Comparison of ENCODE assay signal across 6 cellular contexts in the genomic region with DNA sequence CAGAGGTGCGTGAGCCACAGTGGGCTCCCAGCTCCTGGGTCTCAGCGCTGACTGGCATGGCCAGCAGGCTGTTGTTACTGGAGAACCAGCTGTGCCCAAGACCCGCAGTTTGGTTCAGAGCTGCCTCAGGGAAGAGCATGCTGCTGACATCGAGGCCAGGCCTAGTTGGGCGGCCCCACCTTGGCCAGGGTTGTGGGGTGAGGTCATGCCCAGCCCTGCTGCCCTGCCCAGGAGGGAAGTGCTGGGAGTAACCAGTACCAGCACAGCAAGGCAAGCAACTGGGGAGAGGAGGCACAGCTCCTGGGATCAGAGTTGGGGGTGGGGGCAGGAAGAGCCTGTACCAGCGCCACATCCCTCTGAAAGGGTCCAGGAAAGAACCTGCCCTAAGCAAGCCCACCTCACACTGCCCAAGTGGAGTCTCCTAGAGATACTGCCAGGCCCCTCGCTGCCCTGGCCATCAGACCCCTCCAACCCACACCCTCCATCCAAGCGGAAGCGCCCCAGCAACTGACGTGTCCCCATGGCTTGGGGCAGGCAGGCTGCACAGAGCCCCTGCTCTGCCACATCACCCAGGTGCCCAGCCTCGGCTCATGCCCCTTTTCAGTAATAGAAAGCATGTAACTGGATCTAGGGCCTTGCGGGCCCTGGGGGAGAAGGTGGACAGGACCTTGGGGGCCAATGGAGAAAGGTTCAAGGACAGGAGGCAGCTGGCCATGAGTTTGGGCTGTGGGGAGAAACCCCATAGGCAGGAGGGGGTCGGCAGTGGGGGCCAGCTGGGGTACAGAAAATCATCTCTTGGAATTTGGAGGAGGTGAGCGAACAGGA. TPM values are rescaled to one million over a fixed set of nuclear protein-coding genes. Genes with fewer than 3 reads are reported as not detected.
DNase-seq lines count a peak whose midpoint lies in the region; ATAC-seq, FAIRE-seq and TF ChIP-seq lines count a peak whose summit lies in the region.

No MANE protein-coding gene starts in this region.

- peak overlapping the region; percentile 70 for H3K9ac ChIP-seq in keratinocyte (ENCODE audit: control insufficient read depth, extremely low read depth, insufficient read depth, low read length)

- peak overlapping the region; percentile 57 for H3K4me3 ChIP-seq in SJSA1
- peak overlapping the region; percentile 58 to 91 (median 61) for H3K4me3 ChIP-seq in keratinocyte (ENCODE audit: control insufficient read depth in 2 of 3, extremely low read depth in 1 of 3, insufficient read depth in 2 of 3, low read depth in 1 of 3, low read length in 3 of 3)

- ATAC-seq in HG03442 (IDR thresholded peaks at IDR 0.05; ENCODE audit: unreplicated experiment), result no peak

- peak overlapping the region; percentile 80 for H3K27ac ChIP-seq in 22Rv1
- no peak overlapping the region for H3K27ac ChIP-seq in SJSA1
- peak overlapping the region; percentile 22 for H3K27ac ChIP-seq in keratinocyte (ENCODE audit: control insufficient read depth, insufficient read depth, low read length)

- H3K9me3 ChIP-seq in SJSA1 (replicated peaks) (no peaks in the 10 kb centered on the region), keratinocyte (ENCODE audit: control insufficient read depth, low read depth, low read length) (no peaks in the 10 kb centered on the region)

- H3K9me1 ChIP-seq in keratinocyte (ENCODE audit: control insufficient read depth, extremely low read depth, insufficient read depth, low read length), result no peaks in the 10 kb centered on the region

- peak overlapping the region; percentile 8 for H2AFZ ChIP-seq in keratinocyte (ENCODE audit: control insufficient read depth, low read length)

- H3K4me2 ChIP-seq in keratinocyte (ENCODE audit: control insufficient read depth, extremely low read depth, insufficient read depth, low read depth, low read length), result peak overlapping the region; percentile 85

- H3K4me1 ChIP-seq in SJSA1 (replicated peaks), result peaks cover 18% of the 10 kb centered on the region
- peaks cover 21% of the 10 kb centered on the region for H3K4me1 ChIP-seq in keratinocyte (ENCODE audit: control insufficient read depth, extremely low read depth, insufficient read depth, low read length)

- in situ Hi-C loops in GM13976 (cut with MboI; ENCODE audit: low sequenced_read_pairs, unreplicated experiment), result no loop called here

- H3K36me3 ChIP-seq in SJSA1 (no peaks in the 10 kb centered on the region), keratinocyte (ENCODE audit: control insufficient read depth in 2 of 2, extremely low read depth in 1 of 2, insufficient read depth in 2 of 2, low read length in 2 of 2) (no peaks in the 10 kb centered on the region)

- DNase-seq in SJSA1 (ENCODE audit: low read depth in 1 of 2, low spot score in 2 of 2), result peak in 1 of 2 experiments; percentile 40
- DNase-seq in keratinocyte (ENCODE audit: low read depth, low spot score), result no peak
- no peak for DNase-seq in GM13976 (ENCODE audit: low spot score)
- DNase-seq in NCI-H1048 (lab: John Stamatoyannopoulos, UW), result no peak

- dilution Hi-C loops in keratinocyte (cut with MboI; ENCODE audit: extremely low pct_ligation_motif_present, low sequenced_read_pairs), result no loop called here

- TF ChIP-seq CTCF in 22Rv1 (IDR thresholded peaks at IDR 0.05) (no peak), keratinocyte (optimal IDR thresholded peaks at IDR 0.05 in 1 of 3, IDR thresholded peaks at IDR 0.05 in 1 of 3, conservative IDR thresholded peaks at IDR 0.05 in 1 of 3; ENCODE audit: extremely low read depth in 1 of 3, insufficient read depth in 2 of 3, low read length in 3 of 3) (no peak), GM13976 (IDR thresholded peaks at IDR 0.05; ENCODE audit: borderline replicate concordance, control extremely low read depth, extremely low read depth, insufficient read depth, missing control alignments) (no peak)

- H3K79me2 ChIP-seq in keratinocyte (ENCODE audit: control insufficient read depth, insufficient read depth, low read length), result no peaks in the 10 kb centered on the region

- H3K27me3 ChIP-seq in SJSA1 (replicated peaks) (no peaks in the 10 kb centered on the region), keratinocyte (ENCODE audit: control insufficient read depth, extremely low read depth, insufficient read depth, low read length) (no peaks in the 10 kb centered on the region)

- H4K20me1 ChIP-seq in keratinocyte (ENCODE audit: control insufficient read depth, extremely low read depth, insufficient read depth, low read length), result no peaks in the 10 kb centered on the region

- FAIRE-seq in keratinocyte (lab: Jason Lieb, UNC), result no peak

RNA-seq across cellular contexts. Expression of gene DOK4, which starts 1.0 kb away (rescaled TPM):
- 5.6 and 5.7 TPM in 2 replicates for total RNA-seq in SJSA1 (2014; rRNA removed; shearing (Covaris generic))
- 17.3 to 33.4 TPM (median 17.6 TPM) in 3 replicates for polyA plus RNA-seq in keratinocyte
- 5.4 TPM for polyA plus RNA-seq in keratinocyte (2011; ENCODE audit: low read depth)
- 19.1 and 29.6 TPM in 2 replicates for polyA plus RNA-seq in keratinocyte (2011; cell fraction: cytosol; rRNA removed)
- polyA plus RNA-seq in keratinocyte (2011; cell fraction: nucleus; rRNA removed), result 26.7 and 27.7 TPM in 2 replicates
- polyA plus RNA-seq in keratinocyte (2012; ENCODE audit: low replicate concordance), result 16.6 and 20.0 TPM in 2 replicates
- polyA minus RNA-seq in keratinocyte, result 19.7 to 38.7 TPM (median 35.3 TPM) in 3 replicates
- polyA minus RNA-seq in keratinocyte (2011; cell fraction: cytosol; rRNA and poly(A)+ RNA removed), result 30.3 TPM
- polyA minus RNA-seq in keratinocyte (2011; cell fraction: nucleus; rRNA and poly(A)+ RNA removed), result 11.2 and 13.7 TPM in 2 replicates

RNA-seq across cellular contexts. Expression of gene POLR2C, which starts 22.8 kb away (rescaled TPM):
- total RNA-seq in SJSA1 (2014; rRNA removed; shearing (Covaris generic)), result 129 and 200 TPM in 2 replicates
- polyA plus RNA-seq in keratinocyte, result 74.6 to 92.5 TPM (median 82.4 TPM) in 3 replicates
- 23.1 TPM for polyA plus RNA-seq in keratinocyte (2011; ENCODE audit: low read depth)
- 65.7 and 66.9 TPM in 2 replicates for polyA plus RNA-seq in keratinocyte (2011; cell fraction: cytosol; rRNA removed)
- 51.2 and 56.0 TPM in 2 replicates for polyA plus RNA-seq in keratinocyte (2011; cell fraction: nucleus; rRNA removed)
- 46.4 and 59.1 TPM in 2 replicates for polyA plus RNA-seq in keratinocyte (2012; ENCODE audit: low replicate concordance)
- 115 to 158 TPM (median 119 TPM) in 3 replicates for polyA minus RNA-seq in keratinocyte
- polyA minus RNA-seq in keratinocyte (2011; cell fraction: cytosol; rRNA and poly(A)+ RNA removed), result 103 TPM
- 31.8 and 33.0 TPM in 2 replicates for polyA minus RNA-seq in keratinocyte (2011; cell fraction: nucleus; rRNA and poly(A)+ RNA removed)

RNA-seq across cellular contexts. Expression of gene COQ9, which starts 38.0 kb away (rescaled TPM):
- total RNA-seq in SJSA1 (2014; rRNA removed; shearing (Covaris generic)), result 34.6 and 41.5 TPM in 2 replicates
- 62.8 to 81.2 TPM (median 63.2 TPM) in 3 replicates for polyA plus RNA-seq in keratinocyte
- 42.5 TPM for polyA plus RNA-seq in keratinocyte (2011; ENCODE audit: low read depth)
- 69.1 and 76.9 TPM in 2 replicates for polyA plus RNA-seq in keratinocyte (2011; cell fraction: cytosol; rRNA removed)
- polyA plus RNA-seq in keratinocyte (2011; cell fraction: nucleus; rRNA removed), result 81.5 and 93.9 TPM in 2 replicates
- 34.2 and 38.4 TPM in 2 replicates for polyA plus RNA-seq in keratinocyte (2012; ENCODE audit: low replicate concordance)
- 48.4 to 80.1 TPM (median 48.9 TPM) in 3 replicates for polyA minus RNA-seq in keratinocyte
- 35.9 TPM for polyA minus RNA-seq in keratinocyte (2011; cell fraction: cytosol; rRNA and poly(A)+ RNA removed)
- polyA minus RNA-seq in keratinocyte (2011; cell fraction: nucleus; rRNA and poly(A)+ RNA removed), result 14.8 and 27.1 TPM in 2 replicates

RNA-seq across cellular contexts. Expression of gene CIAPIN1, which starts 38.1 kb away (rescaled TPM):
- total RNA-seq in SJSA1 (2014; rRNA removed; shearing (Covaris generic)), result 77.5 and 78.7 TPM in 2 replicates
- 75.4 to 84.2 TPM (median 76.3 TPM) in 3 replicates for polyA plus RNA-seq in keratinocyte
- polyA plus RNA-seq in keratinocyte (2011; ENCODE audit: low read depth), result 59.2 TPM
- 67.5 and 81.6 TPM in 2 replicates for polyA plus RNA-seq in keratinocyte (2011; cell fraction: cytosol; rRNA removed)
- polyA plus RNA-seq in keratinocyte (2011; cell fraction: nucleus; rRNA removed), result 86.1 and 89.8 TPM in 2 replicates
- polyA plus RNA-seq in keratinocyte (2012; ENCODE audit: low replicate concordance), result 43.0 and 58.5 TPM in 2 replicates
- 43.1 to 66.8 TPM (median 64.5 TPM) in 3 replicates for polyA minus RNA-seq in keratinocyte
- polyA minus RNA-seq in keratinocyte (2011; cell fraction: cytosol; rRNA and poly(A)+ RNA removed), result 26.9 TPM
- polyA minus RNA-seq in keratinocyte (2011; cell fraction: nucleus; rRNA and poly(A)+ RNA removed), result 28.6 and 35.8 TPM in 2 replicates

RNA-seq across cellular contexts. Expression of gene CCDC102A, which starts 51.1 kb away (rescaled TPM):
- total RNA-seq in SJSA1 (2014; rRNA removed; shearing (Covaris generic)), result 13.4 and 24.5 TPM in 2 replicates
- polyA plus RNA-seq in keratinocyte, result 2.2 to 3.8 TPM (median 3.3 TPM) in 3 replicates
- polyA plus RNA-seq in keratinocyte (2011; ENCODE audit: low read depth), result 0.44 TPM
- 2.1 and 3.5 TPM in 2 replicates for polyA plus RNA-seq in keratinocyte (2011; cell fraction: cytosol; rRNA removed)
- 3.4 and 5.4 TPM in 2 replicates for polyA plus RNA-seq in keratinocyte (2011; cell fraction: nucleus; rRNA removed)
- 0.27 and 2.8 TPM in 2 replicates for polyA plus RNA-seq in keratinocyte (2012; ENCODE audit: low replicate concordance)
- 1.2 to 2.2 TPM (median 1.3 TPM) in 3 replicates for polyA minus RNA-seq in keratinocyte
- polyA minus RNA-seq in keratinocyte (2011; cell fraction: cytosol; rRNA and poly(A)+ RNA removed), result 6.9 TPM
- polyA minus RNA-seq in keratinocyte (2011; cell fraction: nucleus; rRNA and poly(A)+ RNA removed), result 1.8 and 2.0 TPM in 2 replicates
